In genomic region chr12:19301223-19301622, GRCh38 we compare ENCODE assay signal across 33 cellular contexts.
"Had no signal": no experiment of that assay in that cellular context is flagged by ENCODE, and none has a peak within 500 bp of the region (broad histone marks: within the 10 kb centered on the region; RNA-seq: fewer than 3 reads in every experiment).

No MANE protein-coding gene starts in this region.

- DNase-seq: activated CD4-positive, alpha-beta memory T cell treated with anti-CD3 and anti-CD28 coated beads for 36 hours; activated CD4-positive, alpha-beta T cell treated with anti-CD3 and anti-CD28 coated beads for 36 hours; activated CD4-positive, alpha-beta T cell treated with anti-CD3 and anti-CD28 coated beads, Interleukin-2, amount 10 ng/mL, durations not matched to agents 24 days and 14 days; activated CD4-positive, CD25-positive, alpha-beta regulatory T cell; activated CD4-positive, CD25-positive, alpha-beta regulatory T cell treated with anti-CD3 and anti-CD28 coated beads, Interleukin-2, amount 50 U/mL, for 72 hours; activated CD8-positive, alpha-beta memory T cell treated with anti-CD3 and anti-CD28 coated beads, Interleukin-2, amount 10 ng/mL, durations not matched to agents 7 days and 5 days; activated CD8-positive, alpha-beta memory T cell treated with anti-CD3 and anti-CD28 coated beads, Interleukin-2, amount 50 U/mL, for 4 hours; activated CD8-positive, alpha-beta T cell treated with anti-CD3 and anti-CD28 coated beads, Interleukin-2, amount 10 ng/mL, durations not matched to agents 7 days and 5 days; activated gamma-delta T cell; activated naive CD4-positive, alpha-beta T cell; activated naive CD4-positive, alpha-beta T cell treated with anti-CD3 and anti-CD28 coated beads, Interleukin-2, amount 10 ng/mL, durations not matched to agents 7 days and 5 days; activated naive CD8-positive, alpha-beta T cell treated with anti-CD3 and anti-CD28 coated beads, Interleukin-2, amount 10 ng/mL, durations not matched to agents 7 days and 5 days; activated T-cell treated with anti-CD3 and anti-CD28 coated beads, Interleukin-2, amount 50 U/mL, for 1 hour; activated T-cell treated with anti-CD3 and anti-CD28 coated beads, Interleukin-2, amount 50 U/mL, for 48 hours; brain microvascular endothelial cell; caudate nucleus; cortex of kidney; effector memory CD4-positive, alpha-beta T cell; endodermal cell; erythroblast; foreskin keratinocyte; gastrocnemius medialis; glutamatergic neuron; heart left ventricle; T-helper 1 cell; T-helper 17 cell; T1000 had no signal

- H3K4me1 ChIP-seq: ascending aorta, gastrocnemius medialis, heart left ventricle had no signal

- H3K27me3 ChIP-seq: ascending aorta, brain microvascular endothelial cell, esophagus muscularis mucosa, foreskin keratinocyte, gastrocnemius medialis, heart left ventricle had no signal

- H3K9me3 Mint-ChIP-seq: activated CD4-positive, alpha-beta memory T cell treated with anti-CD3 and anti-CD28 coated beads for 36 hours; activated CD4-positive, alpha-beta T cell treated with anti-CD3 and anti-CD28 coated beads, Interleukin-2, amount 10 ng/mL, durations not matched to agents 24 days and 14 days; activated naive CD4-positive, alpha-beta T cell treated with anti-CD3 and anti-CD28 coated beads, Interleukin-2, amount 10 ng/mL, durations not matched to agents 7 days and 5 days; activated naive CD4-positive, alpha-beta T cell treated with anti-CD3 and anti-CD28 coated beads, Interleukin-2, amount 50 U/mL, for 72 hours; activated naive CD8-positive, alpha-beta T cell treated with anti-CD3 and anti-CD28 coated beads, Interleukin-2, amount 10 ng/mL, durations not matched to agents 7 days and 5 days; activated T-helper 1 cell treated with anti-CD3 and anti-CD28 coated beads, Interleukin-12 subunit alpha, Interleukin-12 subunit beta, Interleukin-2, Interleukin-4 antibody, amounts not matched to agents 30 ng/mL and 10 ng/mL and 1 ng/mL, durations not matched to agents 14 hours and 24 hours and 36 hours; activated T-helper 2 cell treated with anti-CD3 and anti-CD28 coated beads, Interferon-gamma antibody, Interleukin-2, Interleukin-4, amounts not matched to agents 10 μg/mL and 5 μg/mL and 100 μg/mL, durations not matched to agents 14 hours and 24 hours and 36 hours; T-helper 2 cell treated with Interferon-gamma antibody and Interleukin-4, amounts not matched to agents 5 μg/mL and 100 μg/mL, for 36 hours had no signal

- H3K27ac Mint-ChIP-seq: activated CD4-positive, alpha-beta memory T cell treated with anti-CD3 and anti-CD28 coated beads for 36 hours; activated CD4-positive, alpha-beta T cell treated with anti-CD3 and anti-CD28 coated beads for 36 hours; activated CD4-positive, alpha-beta T cell treated with anti-CD3 and anti-CD28 coated beads, Interleukin-2, amount 10 ng/mL, durations not matched to agents 24 days and 14 days; activated CD8-positive, alpha-beta memory T cell treated with anti-CD3 and anti-CD28 coated beads, Interleukin-2, amount 10 ng/mL, durations not matched to agents 7 days and 5 days; activated CD8-positive, alpha-beta T cell treated with anti-CD3 and anti-CD28 coated beads, Interleukin-2, amount 10 ng/mL, durations not matched to agents 7 days and 5 days; activated naive CD4-positive, alpha-beta T cell treated with anti-CD3 and anti-CD28 coated beads, Interleukin-2, amount 10 ng/mL, durations not matched to agents 7 days and 5 days; activated naive CD4-positive, alpha-beta T cell treated with anti-CD3 and anti-CD28 coated beads, Interleukin-2, amount 50 U/mL, for 72 hours; activated naive CD8-positive, alpha-beta T cell treated with anti-CD3 and anti-CD28 coated beads, Interleukin-2, amount 10 ng/mL, durations not matched to agents 7 days and 5 days; activated T-helper 1 cell treated with anti-CD3 and anti-CD28 coated beads, Interleukin-12 subunit alpha, Interleukin-12 subunit beta, Interleukin-2, Interleukin-4 antibody, amounts not matched to agents 30 ng/mL and 10 ng/mL and 1 ng/mL, durations not matched to agents 14 hours and 24 hours and 36 hours; activated T-helper 2 cell treated with anti-CD3 and anti-CD28 coated beads, Interferon-gamma antibody, Interleukin-2, Interleukin-4, amounts not matched to agents 10 μg/mL and 5 μg/mL and 100 μg/mL, durations not matched to agents 14 hours and 24 hours and 36 hours; T-helper 17 cell; T-helper 2 cell treated with Interferon-gamma antibody and Interleukin-4, amounts not matched to agents 5 μg/mL and 100 μg/mL, for 36 hours had no signal

- H3K9me3 ChIP-seq: ascending aorta, esophagus muscularis mucosa, gastrocnemius medialis, heart left ventricle had no signal

- H3K4me3 ChIP-seq: ascending aorta, esophagus muscularis mucosa, gastrocnemius medialis, heart left ventricle had no signal

- H3K27ac ChIP-seq: ascending aorta, brain microvascular endothelial cell, esophagus muscularis mucosa, foreskin keratinocyte, gastrocnemius medialis, heart left ventricle had no signal

- ATAC-seq: activated CD4-positive, alpha-beta T cell treated with anti-CD3 and anti-CD28 coated beads for 36 hours; activated CD8-positive, alpha-beta memory T cell treated with anti-CD3 and anti-CD28 coated beads, Interleukin-2, amount 10 ng/mL, durations not matched to agents 7 days and 5 days; activated CD8-positive, alpha-beta T cell treated with anti-CD3 and anti-CD28 coated beads, Interleukin-2, amount 10 ng/mL, durations not matched to agents 7 days and 5 days; activated naive CD4-positive, alpha-beta T cell treated with anti-CD3 and anti-CD28 coated beads, Interleukin-2, amount 50 U/mL, for 72 hours; foreskin keratinocyte; gastrocnemius medialis; heart left ventricle; T-helper 17 cell had no signal

- H3K36me3 ChIP-seq: brain microvascular endothelial cell, gastrocnemius medialis had no signal

- H3K36me3 Mint-ChIP-seq: activated CD4-positive, alpha-beta memory T cell treated with anti-CD3 and anti-CD28 coated beads for 36 hours; activated CD8-positive, alpha-beta memory T cell treated with anti-CD3 and anti-CD28 coated beads, Interleukin-2, amount 10 ng/mL, durations not matched to agents 7 days and 5 days; activated naive CD4-positive, alpha-beta T cell treated with anti-CD3 and anti-CD28 coated beads, Interleukin-2, amount 10 ng/mL, durations not matched to agents 7 days and 5 days; activated naive CD4-positive, alpha-beta T cell treated with anti-CD3 and anti-CD28 coated beads, Interleukin-2, amount 50 U/mL, for 72 hours; activated naive CD8-positive, alpha-beta T cell treated with anti-CD3 and anti-CD28 coated beads, Interleukin-2, amount 10 ng/mL, durations not matched to agents 7 days and 5 days had no signal

- H3K27me3 Mint-ChIP-seq: activated CD4-positive, alpha-beta memory T cell treated with anti-CD3 and anti-CD28 coated beads for 36 hours; activated CD4-positive, alpha-beta T cell treated with anti-CD3 and anti-CD28 coated beads for 36 hours; activated CD4-positive, alpha-beta T cell treated with anti-CD3 and anti-CD28 coated beads, Interleukin-2, amount 10 ng/mL, durations not matched to agents 24 days and 14 days; activated CD8-positive, alpha-beta memory T cell treated with anti-CD3 and anti-CD28 coated beads, Interleukin-2, amount 10 ng/mL, durations not matched to agents 7 days and 5 days; activated naive CD4-positive, alpha-beta T cell treated with anti-CD3 and anti-CD28 coated beads, Interleukin-2, amount 10 ng/mL, durations not matched to agents 7 days and 5 days; activated naive CD8-positive, alpha-beta T cell treated with anti-CD3 and anti-CD28 coated beads, Interleukin-2, amount 10 ng/mL, durations not matched to agents 7 days and 5 days; T-helper 17 cell had no signal

- H3K4me3 Mint-ChIP-seq: activated CD4-positive, alpha-beta memory T cell treated with anti-CD3 and anti-CD28 coated beads for 36 hours; activated CD4-positive, alpha-beta T cell treated with anti-CD3 and anti-CD28 coated beads for 36 hours; activated CD4-positive, alpha-beta T cell treated with anti-CD3 and anti-CD28 coated beads, Interleukin-2, amount 10 ng/mL, durations not matched to agents 24 days and 14 days; activated CD8-positive, alpha-beta memory T cell treated with anti-CD3 and anti-CD28 coated beads, Interleukin-2, amount 10 ng/mL, durations not matched to agents 7 days and 5 days; activated CD8-positive, alpha-beta T cell treated with anti-CD3 and anti-CD28 coated beads, Interleukin-2, amount 10 ng/mL, durations not matched to agents 7 days and 5 days; activated naive CD4-positive, alpha-beta T cell treated with anti-CD3 and anti-CD28 coated beads, Interleukin-2, amount 10 ng/mL, durations not matched to agents 7 days and 5 days; activated naive CD8-positive, alpha-beta T cell treated with anti-CD3 and anti-CD28 coated beads, Interleukin-2, amount 10 ng/mL, durations not matched to agents 7 days and 5 days; activated T-helper 1 cell treated with anti-CD3 and anti-CD28 coated beads, Interleukin-12 subunit alpha, Interleukin-12 subunit beta, Interleukin-2, Interleukin-4 antibody, amounts not matched to agents 30 ng/mL and 10 ng/mL and 1 ng/mL, durations not matched to agents 14 hours and 24 hours and 36 hours; endodermal cell; T-helper 17 cell; T-helper 2 cell treated with Interferon-gamma antibody and Interleukin-4, amounts not matched to agents 5 μg/mL and 100 μg/mL, for 36 hours had no signal

- H3K4me1 Mint-ChIP-seq: activated CD4-positive, alpha-beta T cell treated with anti-CD3 and anti-CD28 coated beads for 36 hours; activated CD4-positive, alpha-beta T cell treated with anti-CD3 and anti-CD28 coated beads, Interleukin-2, amount 10 ng/mL, durations not matched to agents 24 days and 14 days; activated CD8-positive, alpha-beta memory T cell treated with anti-CD3 and anti-CD28 coated beads, Interleukin-2, amount 10 ng/mL, durations not matched to agents 7 days and 5 days; activated naive CD4-positive, alpha-beta T cell treated with anti-CD3 and anti-CD28 coated beads, Interleukin-2, amount 10 ng/mL, durations not matched to agents 7 days and 5 days; activated naive CD8-positive, alpha-beta T cell treated with anti-CD3 and anti-CD28 coated beads, Interleukin-2, amount 10 ng/mL, durations not matched to agents 7 days and 5 days; endodermal cell; T-helper 17 cell had no signal
